ENCODE assay signal across 20 cellular contexts in the genomic region with DNA sequence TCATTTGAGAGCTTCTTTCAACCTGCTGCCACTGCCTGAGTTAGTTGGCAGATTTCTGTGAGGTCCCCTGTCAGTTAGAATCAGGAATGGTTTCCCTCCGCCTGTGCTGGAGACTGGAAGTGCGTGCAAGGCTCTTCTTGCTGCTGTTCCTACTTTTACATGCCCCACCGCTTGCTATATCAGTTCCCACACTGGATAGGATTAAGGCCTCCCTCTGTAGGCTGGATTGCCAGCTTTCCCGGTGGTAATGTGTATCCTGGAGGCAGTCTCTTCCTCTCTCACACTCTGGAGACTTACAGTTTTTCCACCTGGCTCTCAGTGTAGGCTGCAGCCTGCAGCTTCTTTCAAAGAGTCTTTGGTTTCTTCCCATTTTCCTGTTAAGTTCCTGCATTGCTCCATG.
DNase-seq lines count a peak whose midpoint lies in the region; TF ChIP-seq lines count a peak whose summit lies in the region.
"Had no signal": no experiment of that assay in that cellular context is flagged by ENCODE, and none has a peak within 500 bp of the region (broad histone marks: within the 10 kb centered on the region; RNA-seq: fewer than 3 reads in every experiment).

No MANE protein-coding gene starts in this region.

- H3K4ac ChIP-seq in H9 (ENCODE audit: low read depth, low read length), result no peak overlapping the region

- no peak overlapping the region for H3K14ac ChIP-seq in H9 (ENCODE audit: insufficient read depth, low read length)

- H3K27ac ChIP-seq in H9 (ENCODE audit: insufficient read length, low read depth, low read length) (no peak overlapping the region), PC-9 (peak overlapping the region; percentile 76), cardiac muscle cell (peak overlapping the region; percentile 87)
- H3K27ac ChIP-seq in CD8-positive, alpha-beta memory T cell (ENCODE audit: low read depth, low read length), result no peak overlapping the region
- H3K27ac ChIP-seq: breast epithelium, upper lobe of left lung had no signal

- H3K23me2 ChIP-seq in H9 (ENCODE audit: insufficient read length, low read depth, low read length, poor library complexity, severe bottlenecking), result no peaks in the 10 kb centered on the region

- no peak overlapping the region for H2BK15ac ChIP-seq in H9 (ENCODE audit: low read depth, low read length)

- H3K9ac ChIP-seq in H9 (ENCODE audit: extremely low read depth, insufficient read length, low read length), result no peak overlapping the region

- H3K36me3 Mint-ChIP-seq in H9 (ENCODE audit: insufficient read depth in 1 of 3, low read depth in 3 of 3), result peaks cover 16 to 24% (median 19%) of the 10 kb centered on the region in 3 experiments
- peaks cover 9% of the 10 kb centered on the region for H3K36me3 Mint-ChIP-seq in neural crest cell (ENCODE audit: low read depth)
- H3K36me3 Mint-ChIP-seq in CD8-positive, alpha-beta memory T cell, result no peaks in the 10 kb centered on the region
- H3K36me3 Mint-ChIP-seq: stimulated activated effector memory CD8-positive, alpha-beta T cell treated with anti-CD3 and anti-CD28 coated beads, Interleukin-12 subunit alpha, Interleukin-12 subunit beta, amount 100 ng/mL, for 72 hours had no signal

- H4K20me1 ChIP-seq in H9 (ENCODE audit: control insufficient read depth, insufficient read depth, insufficient read length), result no peaks in the 10 kb centered on the region
- no peaks in the 10 kb centered on the region for H4K20me1 ChIP-seq in PC-9 (ENCODE audit: insufficient read depth)

- no peak overlapping the region for H3K56ac ChIP-seq in H9 (ENCODE audit: insufficient read length, low read depth, low read length)

- BruUV-seq in PC-9 (replicated peaks; lab: Mats Ljungman, UMichigan), result no TSS peak

- peaks cover 13 to 15% of the 10 kb centered on the region in 2 experiments for H3K9me3 Mint-ChIP-seq in H9
- peaks cover 6% of the 10 kb centered on the region for H3K9me3 Mint-ChIP-seq in neural crest cell
- H3K9me3 Mint-ChIP-seq in CD8-positive, alpha-beta memory T cell, result peaks cover 6 to 25% (median 12%) of the 10 kb centered on the region in 5 donors

- peak overlapping the region; percentile 57 for H3K18ac ChIP-seq in H9 (ENCODE audit: insufficient read length, low read depth, low read length)

- H3K4me3 Mint-ChIP-seq in H9, result no peak overlapping the region
- no peak overlapping the region for H3K4me3 Mint-ChIP-seq in neural crest cell
- H3K4me3 Mint-ChIP-seq in CD8-positive, alpha-beta memory T cell, result no peak overlapping the region
- H3K4me3 Mint-ChIP-seq: activated naive CD4-positive, alpha-beta T cell treated with anti-CD3 and anti-CD28 coated beads for 36 hours; effector memory CD8-positive, alpha-beta T cell; HFFc6; immature natural killer cell; stimulated activated effector memory CD8-positive, alpha-beta T cell treated with anti-CD3 and anti-CD28 coated beads, Interleukin-12 subunit alpha, Interleukin-12 subunit beta, amount 100 ng/mL, for 72 hours had no signal

- peaks cover 58 to 59% of the 10 kb centered on the region in 2 experiments for H3K4me1 Mint-ChIP-seq in H9
- peaks cover 29% of the 10 kb centered on the region for H3K4me1 Mint-ChIP-seq in neural crest cell
- no peaks in the 10 kb centered on the region for H3K4me1 Mint-ChIP-seq in CD8-positive, alpha-beta memory T cell
- H3K4me1 Mint-ChIP-seq: stimulated activated effector memory CD8-positive, alpha-beta T cell treated with anti-CD3 and anti-CD28 coated beads, Interleukin-12 subunit alpha, Interleukin-12 subunit beta, amount 100 ng/mL, for 72 hours had no signal

- no peak overlapping the region for H3K23ac ChIP-seq in H9 (ENCODE audit: insufficient read length, low read depth, low read length)

- H2BK12ac ChIP-seq in H9 (ENCODE audit: insufficient read length, low read depth, low read length), result no peak overlapping the region

- H3K9me2 ChIP-seq in PC-9 (ENCODE audit: insufficient read depth), result no peaks in the 10 kb centered on the region

- no peak overlapping the region for H2BK5ac ChIP-seq in H9 (ENCODE audit: insufficient read length, low read length)

- H3K9me3 ChIP-seq in H9 (ENCODE audit: control insufficient read depth, low read depth, low read length), result peaks cover 10% of the 10 kb centered on the region
- H3K9me3 ChIP-seq in PC-9 (ENCODE audit: insufficient read depth, low read depth), result peaks cover 9% of the 10 kb centered on the region
- no peaks in the 10 kb centered on the region for H3K9me3 ChIP-seq in cardiac muscle cell (ENCODE audit: low read depth)
- no peaks in the 10 kb centered on the region for H3K9me3 ChIP-seq in CD8-positive, alpha-beta memory T cell (ENCODE audit: low read length)

- no peaks in the 10 kb centered on the region for H3K27me3 Mint-ChIP-seq in H9 (ENCODE audit: low read depth)
- no peaks in the 10 kb centered on the region for H3K27me3 Mint-ChIP-seq in neural crest cell (ENCODE audit: low read depth)
- H3K27me3 Mint-ChIP-seq in CD8-positive, alpha-beta memory T cell, result no peaks in the 10 kb centered on the region
- H3K27me3 Mint-ChIP-seq: effector memory CD8-positive, alpha-beta T cell had no signal

- H2AK5ac ChIP-seq in H9 (ENCODE audit: insufficient read length, low read length), result no peak overlapping the region

- H4K91ac ChIP-seq in H9 (ENCODE audit: insufficient read length, low read depth, low read length), result no peak overlapping the region

- peaks cover 26% of the 10 kb centered on the region for H3F3A ChIP-seq in PC-9 (ENCODE audit: insufficient read depth, low read depth)

- POLR2A ChIA-PET in PC-9 (lab: Charles Lee; ENCODE audit: unreplicated experiment), result interaction anchor here (0.5 to 1.0 kb wide), 6 partner anchors 18 to 174 kb away, joined by 3 to 13 read pairs (median 5); no protein-coding TSS in a partner anchor
- POLR2A ChIA-PET in CD8-positive, alpha-beta memory T cell (lab: Charles Lee), result no interaction called here

- H2BK120ac ChIP-seq in H9 (ENCODE audit: low read depth, low read length, poor library complexity, severe bottlenecking), result no peak overlapping the region

- TF ChIP-seq CTCF in H9 (conservative IDR thresholded peaks at IDR 0.05), result no peak
- no peak for TF ChIP-seq CTCF in PC-9 (conservative IDR thresholded peaks at IDR 0.05)
- no peak for TF ChIP-seq CTCF in cardiac muscle cell (IDR thresholded peaks at IDR 0.05; ENCODE audit: low read depth, low read length)
- TF ChIP-seq CTCF in neural crest cell (conservative IDR thresholded peaks at IDR 0.05), result no peak

- H3K4me2 ChIP-seq in H9 (ENCODE audit: insufficient read depth, insufficient read length, low read length), result no peak overlapping the region
- H3K4me2 ChIP-seq in PC-9, result peak overlapping the region; percentile 55

- no CpG with 5 or more reads among the region's 4 CpGs for whole genome bisulfite sequencing in H9 (ENCODE audit: extremely low coverage, insufficient read length, low lambda C conversion rate)

- no peak overlapping the region for H4K5ac ChIP-seq in H9 (ENCODE audit: insufficient read length, low read depth, low read length)

- H3T11ph ChIP-seq in H9 (ENCODE audit: low read length), result no peak overlapping the region

- no peaks in the 10 kb centered on the region for H3K27me3 ChIP-seq in H9 (ENCODE audit: insufficient read depth, low read length)
- no peaks in the 10 kb centered on the region for H3K27me3 ChIP-seq in PC-9 (ENCODE audit: insufficient read depth, low read depth)
- no peaks in the 10 kb centered on the region for H3K27me3 ChIP-seq in cardiac muscle cell
- no peaks in the 10 kb centered on the region for H3K27me3 ChIP-seq in CD8-positive, alpha-beta memory T cell (ENCODE audit: insufficient read depth, low read length, poor library complexity, severe bottlenecking)
- H3K27me3 ChIP-seq: breast epithelium, upper lobe of left lung had no signal

- no peak overlapping the region for H4K8ac ChIP-seq in H9 (replicated peaks; ENCODE audit: insufficient read length, low read depth, low read length)

- no peaks in the 10 kb centered on the region for H3K79me1 ChIP-seq in H9 (ENCODE audit: insufficient read depth, low read depth, low read length, poor library complexity, severe bottlenecking)

- H2AFZ ChIP-seq in H9 (ENCODE audit: low read length) (no peak overlapping the region), PC-9 (no peak overlapping the region)

- H3K36me3 ChIP-seq in PC-9 (ENCODE audit: low read depth), result no peaks in the 10 kb centered on the region
- H3K36me3 ChIP-seq in cardiac muscle cell, result no peaks in the 10 kb centered on the region
- H3K36me3 ChIP-seq in CD8-positive, alpha-beta memory T cell (ENCODE audit: insufficient read depth, low read length), result no peaks in the 10 kb centered on the region
- H3K36me3 ChIP-seq: breast epithelium, upper lobe of left lung had no signal

- peak; percentile 62 for DNase-seq in H9
- no peak for DNase-seq in PC-9
- DNase-seq in cardiac muscle cell (ENCODE audit: low read depth in 1 of 2, low spot score in 1 of 2), result peak in 1 of 2 donors; percentile 31
- no peak for DNase-seq in neural crest cell (ENCODE audit: low read depth, low spot score)
- DNase-seq in head of caudate nucleus, result no peak
- DNase-seq in stimulated activated CD4-positive, alpha-beta T cell treated with anti-CD3 and anti-CD28 coated beads, Interleukin-2, amount 100 ng/mL, for 48 hours, result no peak
- no peak for DNase-seq in CD8-positive, alpha-beta memory T cell
- DNase-seq: activated CD8-positive, alpha-beta memory T cell treated with anti-CD3 and anti-CD28 coated beads, Interleukin-2, amount 50 U/mL, for 4 hours; activated naive CD4-positive, alpha-beta T cell treated with anti-CD3 and anti-CD28 coated beads for 36 hours; DND-41; effector memory CD8-positive, alpha-beta T cell; HFFc6; immature natural killer cell; KG1; NCI-H510A; occipital lobe; T-helper 1 cell; upper lobe of left lung had no signal

- H3K4me3 ChIP-seq in PC-9 (no peak overlapping the region), cardiac muscle cell (no peak overlapping the region)
- no peak overlapping the region for H3K4me3 ChIP-seq in CD8-positive, alpha-beta memory T cell (ENCODE audit: low read length)
- H3K4me3 ChIP-seq: breast epithelium, upper lobe of left lung had no signal

- H2BK20ac ChIP-seq in H9 (ENCODE audit: low read depth, low read length, poor library complexity, severe bottlenecking), result no peak overlapping the region

- CTCF ChIA-PET in PC-9 (lab: Charles Lee), result interaction anchor here (1.0 to 1.7 kb wide), 4 partner anchors 22 to 102 kb away, joined by 3 to 5 read pairs (median 4); no protein-coding TSS in a partner anchor
- CTCF ChIA-PET in CD8-positive, alpha-beta memory T cell (lab: Charles Lee), result no interaction called here

- H3K27ac Mint-ChIP-seq in H9 (peak overlapping the region; percentile 87 to 96 (median 90)), neural crest cell (ENCODE audit: unreplicated experiment) (peak overlapping the region; percentile 7)
- no peak overlapping the region for H3K27ac Mint-ChIP-seq in CD8-positive, alpha-beta memory T cell
- H3K27ac Mint-ChIP-seq: activated naive CD4-positive, alpha-beta T cell treated with anti-CD3 and anti-CD28 coated beads for 36 hours; effector memory CD8-positive, alpha-beta T cell; HFFc6; immature natural killer cell; stimulated activated effector memory CD8-positive, alpha-beta T cell treated with anti-CD3 and anti-CD28 coated beads, Interleukin-12 subunit alpha, Interleukin-12 subunit beta, amount 100 ng/mL, for 72 hours had no signal

- H3K4me1 ChIP-seq in H9 (ENCODE audit: insufficient read depth, low read length) (peaks cover 6% of the 10 kb centered on the region; the same call in 1 of the 2 replicates), PC-9 (replicated peaks; ENCODE audit: insufficient read depth) (peaks cover 33% of the 10 kb centered on the region), cardiac muscle cell (ENCODE audit: low read depth) (peaks cover 54% of the 10 kb centered on the region)
- no peaks in the 10 kb centered on the region for H3K4me1 ChIP-seq in CD8-positive, alpha-beta memory T cell (ENCODE audit: insufficient read depth, low read length)
- H3K4me1 ChIP-seq: breast epithelium, upper lobe of left lung had no signal

- intact Hi-C loops in PC-9 (cut with micrococcal nuclease; ENCODE audit: unreplicated experiment) (loop anchor here (1.0 to 2.0 kb wide), 4 partner anchors 14 to 175 kb away; no protein-coding TSS in a partner anchor), head of caudate nucleus (cut with DNase I) (no loop called here)

- H3K79me2 ChIP-seq in H9 (ENCODE audit: insufficient read depth, low read length) (no peaks in the 10 kb centered on the region), PC-9 (ENCODE audit: low read depth) (no peaks in the 10 kb centered on the region)

Comparison
In these comparisons a context has a peak if more than half of its experiments do, and no peak if none do; other contexts are left out.
1. H3K27ac ChIP-seq: peak in PC-9 (single experiment) and cardiac muscle cell (single experiment); none in H9 (single experiment) and CD8-positive, alpha-beta memory T cell (single experiment).
2. H3K27ac Mint-ChIP-seq: peak in H9 (3 of 3) and neural crest cell (single experiment); none in CD8-positive, alpha-beta memory T cell (0 of 8).